In genomic region chr6:145271086-145271485, GRCh38 we compare ENCODE assay signal across 16 cellular contexts.
"Had no signal": no experiment of that assay in that cellular context is flagged by ENCODE, and none has a peak within 500 bp of the region (broad histone marks: within the 10 kb centered on the region; RNA-seq: fewer than 3 reads in every experiment).

No MANE protein-coding gene starts in this region.

- H3K9me3 ChIP-seq: prostate gland, tibial artery had no signal

- DNase-seq: activated CD4-positive, alpha-beta T cell treated with anti-CD3 and anti-CD28 coated beads for 1 hour; activated CD4-positive, alpha-beta T cell treated with anti-CD3 and anti-CD28 coated beads, Interleukin-2, amount 50 U/mL, for 1 hour; activated CD8-positive, alpha-beta T cell treated with anti-CD3 and anti-CD28 coated beads, Interleukin-2, amount 10 ng/mL, durations not matched to agents 7 days and 5 days; activated gamma-delta T cell; activated naive CD4-positive, alpha-beta T cell treated with anti-CD3 and anti-CD28 coated beads, Interleukin-2, amount 50 U/mL, for 16 hours; anterior cingulate cortex; dermis blood vessel endothelial cell; effector CD8-positive, alpha-beta T cell; foreskin keratinocyte; immature natural killer cell; left ventricle myocardium superior; stimulated activated CD4-positive, alpha-beta T cell treated with anti-CD3 and anti-CD28 coated beads, Interleukin-4, amount 100 ng/mL, for 24 hours; substantia nigra; T-helper 1 cell; tibial artery had no signal

- ATAC-seq: activated CD8-positive, alpha-beta T cell treated with anti-CD3 and anti-CD28 coated beads, Interleukin-2, amount 10 ng/mL, durations not matched to agents 7 days and 5 days; foreskin keratinocyte; left ventricle myocardium superior had no signal

- H3K27ac ChIP-seq: foreskin keratinocyte, prostate gland, tibial artery had no signal

- H3K27me3 ChIP-seq: tibial artery had no signal

- H3K36me3 ChIP-seq: prostate gland, tibial artery had no signal

- H3K4me3 ChIP-seq: prostate gland, tibial artery had no signal

- H3K4me1 ChIP-seq: foreskin keratinocyte, prostate gland had no signal
